ENCODE assay signal across 1 cellular context in the genomic region with DNA sequence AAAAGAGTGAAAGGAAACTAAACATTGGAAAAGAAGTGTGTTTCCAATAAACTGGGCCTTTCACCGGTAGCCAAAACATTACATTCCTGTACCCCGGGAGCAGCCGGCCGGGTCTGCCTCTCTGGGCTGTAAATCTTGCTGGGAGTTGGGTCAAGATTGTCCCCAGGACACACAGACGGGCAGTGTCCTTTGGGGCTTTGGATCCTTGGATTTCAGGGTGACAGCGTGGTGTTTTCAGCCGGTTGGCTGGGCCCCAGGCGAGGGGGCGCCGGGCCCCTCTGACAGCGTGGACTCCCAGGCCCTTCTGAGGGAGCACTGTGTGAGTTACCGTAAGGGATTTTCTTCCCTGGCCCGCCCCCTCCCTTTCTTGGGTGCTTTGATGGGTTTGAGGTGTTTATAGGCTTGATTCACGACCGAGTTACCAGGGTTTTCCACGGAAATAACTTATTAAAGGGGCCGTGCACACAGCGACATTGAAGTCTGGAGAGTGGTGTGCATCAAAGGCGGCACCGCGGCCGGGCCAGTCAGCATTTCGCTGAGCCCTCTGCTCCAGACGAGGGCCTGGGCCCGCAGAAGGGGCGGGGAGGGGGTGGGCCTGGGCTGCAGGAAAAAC.
TF ChIP-seq lines count a peak whose summit lies in the region.

No MANE protein-coding gene starts in this region.

TF ChIP-seq in HepG2, 621 proteins besides CTCF, POLR2A, EP300 and RAD21 (continued from another document):
- TF ChIP-seq, protein P1, sequence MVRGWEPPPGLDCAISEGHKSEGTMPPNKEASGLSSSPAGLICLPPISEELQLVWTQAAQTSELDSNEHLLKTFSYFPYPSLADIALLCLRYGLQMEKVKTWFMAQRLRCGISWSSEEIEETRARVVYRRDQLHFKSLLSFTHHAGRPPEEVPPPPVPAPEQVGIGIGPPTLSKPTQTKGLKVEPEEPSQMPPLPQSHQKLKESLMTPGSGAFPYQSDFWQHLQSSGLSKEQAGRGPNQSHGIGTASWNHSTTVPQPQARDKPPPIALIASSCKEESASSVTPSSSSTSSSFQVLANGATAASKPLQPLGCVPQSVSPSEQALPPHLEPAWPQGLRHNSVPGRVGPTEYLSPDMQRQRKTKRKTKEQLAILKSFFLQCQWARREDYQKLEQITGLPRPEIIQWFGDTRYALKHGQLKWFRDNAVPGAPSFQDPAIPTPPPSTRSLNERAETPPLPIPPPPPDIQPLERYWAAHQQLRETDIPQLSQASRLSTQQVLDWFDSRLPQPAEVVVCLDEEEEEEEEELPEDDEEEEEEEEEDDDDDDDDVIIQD (CRISPR knock-in tag; IDR thresholded peaks at IDR 0.05; ENCODE audit: low read depth), result no peak
- TF ChIP-seq, protein P2, sequence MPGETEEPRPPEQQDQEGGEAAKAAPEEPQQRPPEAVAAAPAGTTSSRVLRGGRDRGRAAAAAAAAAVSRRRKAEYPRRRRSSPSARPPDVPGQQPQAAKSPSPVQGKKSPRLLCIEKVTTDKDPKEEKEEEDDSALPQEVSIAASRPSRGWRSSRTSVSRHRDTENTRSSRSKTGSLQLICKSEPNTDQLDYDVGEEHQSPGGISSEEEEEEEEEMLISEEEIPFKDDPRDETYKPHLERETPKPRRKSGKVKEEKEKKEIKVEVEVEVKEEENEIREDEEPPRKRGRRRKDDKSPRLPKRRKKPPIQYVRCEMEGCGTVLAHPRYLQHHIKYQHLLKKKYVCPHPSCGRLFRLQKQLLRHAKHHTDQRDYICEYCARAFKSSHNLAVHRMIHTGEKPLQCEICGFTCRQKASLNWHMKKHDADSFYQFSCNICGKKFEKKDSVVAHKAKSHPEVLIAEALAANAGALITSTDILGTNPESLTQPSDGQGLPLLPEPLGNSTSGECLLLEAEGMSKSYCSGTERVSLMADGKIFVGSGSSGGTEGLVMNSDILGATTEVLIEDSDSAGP (CRISPR knock-in tag; IDR thresholded peaks at IDR 0.05; ENCODE audit: borderline replicate concordance), result peak; percentile 53; the same call in 1 of the 2 replicates
- TF ChIP-seq E2F2 (CRISPR knock-in tag; IDR thresholded peaks at IDR 0.05; ENCODE audit: borderline replicate concordance) (no peak), ZNF263 (CRISPR knock-in tag; IDR thresholded peaks at IDR 0.05) (peak; percentile 65; the same call in 1 of the 2 replicates), NFIC (IDR thresholded peaks at IDR 0.05; ENCODE audit: low read length) (no peak), PRDM4 (CRISPR knock-in tag; IDR thresholded peaks at IDR 0.05; ENCODE audit: borderline replicate concordance) (no peak), ZNF234 (CRISPR knock-in tag; conservative IDR thresholded peaks at IDR 0.05) (no peak), ZNF362 (CRISPR knock-in tag; IDR thresholded peaks at IDR 0.05; ENCODE audit: borderline replicate concordance) (no peak), KDM6A (CRISPR knock-in tag; IDR thresholded peaks at IDR 0.05; ENCODE audit: low read depth) (no peak), MTF1 (CRISPR knock-in tag; IDR thresholded peaks at IDR 0.05) (no peak), HDAC1 (CRISPR knock-in tag; IDR thresholded peaks at IDR 0.05) (no peak), SP1 (IDR thresholded peaks at IDR 0.05) (no peak), SP1 (CRISPR knock-in tag; IDR thresholded peaks at IDR 0.05) (no peak), ZNF670 (CRISPR knock-in tag; IDR thresholded peaks at IDR 0.05; ENCODE audit: borderline replicate concordance) (no peak), HMG20B (CRISPR knock-in tag; conservative IDR thresholded peaks at IDR 0.05) (no peak), ZNF780A (CRISPR knock-in tag; IDR thresholded peaks at IDR 0.05) (no peak), ZNF260 (CRISPR knock-in tag; IDR thresholded peaks at IDR 0.05; ENCODE audit: borderline replicate concordance, low read depth) (no peak), ETV5 (CRISPR knock-in tag; IDR thresholded peaks at IDR 0.05; ENCODE audit: borderline replicate concordance) (no peak), ZNF792 (CRISPR knock-in tag; IDR thresholded peaks at IDR 0.05) (no peak), CAMTA2 (CRISPR knock-in tag; IDR thresholded peaks at IDR 0.05; ENCODE audit: borderline replicate concordance) (no peak)
- TF ChIP-seq, protein P3, sequence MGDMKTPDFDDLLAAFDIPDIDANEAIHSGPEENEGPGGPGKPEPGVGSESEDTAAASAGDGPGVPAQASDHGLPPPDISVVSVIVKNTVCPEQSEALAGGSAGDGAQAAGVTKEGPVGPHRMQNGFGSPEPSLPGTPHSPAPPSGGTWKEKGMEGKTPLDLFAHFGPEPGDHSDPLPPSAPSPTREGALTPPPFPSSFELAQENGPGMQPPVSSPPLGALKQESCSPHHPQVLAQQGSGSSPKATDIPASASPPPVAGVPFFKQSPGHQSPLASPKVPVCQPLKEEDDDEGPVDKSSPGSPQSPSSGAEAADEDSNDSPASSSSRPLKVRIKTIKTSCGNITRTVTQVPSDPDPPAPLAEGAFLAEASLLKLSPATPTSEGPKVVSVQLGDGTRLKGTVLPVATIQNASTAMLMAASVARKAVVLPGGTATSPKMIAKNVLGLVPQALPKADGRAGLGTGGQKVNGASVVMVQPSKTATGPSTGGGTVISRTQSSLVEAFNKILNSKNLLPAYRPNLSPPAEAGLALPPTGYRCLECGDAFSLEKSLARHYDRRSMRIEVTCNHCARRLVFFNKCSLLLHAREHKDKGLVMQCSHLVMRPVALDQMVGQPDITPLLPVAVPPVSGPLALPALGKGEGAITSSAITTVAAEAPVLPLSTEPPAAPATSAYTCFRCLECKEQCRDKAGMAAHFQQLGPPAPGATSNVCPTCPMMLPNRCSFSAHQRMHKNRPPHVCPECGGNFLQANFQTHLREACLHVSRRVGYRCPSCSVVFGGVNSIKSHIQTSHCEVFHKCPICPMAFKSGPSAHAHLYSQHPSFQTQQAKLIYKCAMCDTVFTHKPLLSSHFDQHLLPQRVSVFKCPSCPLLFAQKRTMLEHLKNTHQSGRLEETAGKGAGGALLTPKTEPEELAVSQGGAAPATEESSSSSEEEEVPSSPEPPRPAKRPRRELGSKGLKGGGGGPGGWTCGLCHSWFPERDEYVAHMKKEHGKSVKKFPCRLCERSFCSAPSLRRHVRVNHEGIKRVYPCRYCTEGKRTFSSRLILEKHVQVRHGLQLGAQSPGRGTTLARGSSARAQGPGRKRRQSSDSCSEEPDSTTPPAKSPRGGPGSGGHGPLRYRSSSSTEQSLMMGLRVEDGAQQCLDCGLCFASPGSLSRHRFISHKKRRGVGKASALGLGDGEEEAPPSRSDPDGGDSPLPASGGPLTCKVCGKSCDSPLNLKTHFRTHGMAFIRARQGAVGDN (CRISPR knock-in tag; IDR thresholded peaks at IDR 0.05), result peak; percentile 46
- TF ChIP-seq, protein P4, sequence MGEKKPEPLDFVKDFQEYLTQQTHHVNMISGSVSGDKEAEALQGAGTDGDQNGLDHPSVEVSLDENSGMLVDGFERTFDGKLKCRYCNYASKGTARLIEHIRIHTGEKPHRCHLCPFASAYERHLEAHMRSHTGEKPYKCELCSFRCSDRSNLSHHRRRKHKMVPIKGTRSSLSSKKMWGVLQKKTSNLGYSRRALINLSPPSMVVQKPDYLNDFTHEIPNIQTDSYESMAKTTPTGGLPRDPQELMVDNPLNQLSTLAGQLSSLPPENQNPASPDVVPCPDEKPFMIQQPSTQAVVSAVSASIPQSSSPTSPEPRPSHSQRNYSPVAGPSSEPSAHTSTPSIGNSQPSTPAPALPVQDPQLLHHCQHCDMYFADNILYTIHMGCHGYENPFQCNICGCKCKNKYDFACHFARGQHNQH (CRISPR knock-in tag; IDR thresholded peaks at IDR 0.05), result no peak
- TF ChIP-seq, protein P5, sequence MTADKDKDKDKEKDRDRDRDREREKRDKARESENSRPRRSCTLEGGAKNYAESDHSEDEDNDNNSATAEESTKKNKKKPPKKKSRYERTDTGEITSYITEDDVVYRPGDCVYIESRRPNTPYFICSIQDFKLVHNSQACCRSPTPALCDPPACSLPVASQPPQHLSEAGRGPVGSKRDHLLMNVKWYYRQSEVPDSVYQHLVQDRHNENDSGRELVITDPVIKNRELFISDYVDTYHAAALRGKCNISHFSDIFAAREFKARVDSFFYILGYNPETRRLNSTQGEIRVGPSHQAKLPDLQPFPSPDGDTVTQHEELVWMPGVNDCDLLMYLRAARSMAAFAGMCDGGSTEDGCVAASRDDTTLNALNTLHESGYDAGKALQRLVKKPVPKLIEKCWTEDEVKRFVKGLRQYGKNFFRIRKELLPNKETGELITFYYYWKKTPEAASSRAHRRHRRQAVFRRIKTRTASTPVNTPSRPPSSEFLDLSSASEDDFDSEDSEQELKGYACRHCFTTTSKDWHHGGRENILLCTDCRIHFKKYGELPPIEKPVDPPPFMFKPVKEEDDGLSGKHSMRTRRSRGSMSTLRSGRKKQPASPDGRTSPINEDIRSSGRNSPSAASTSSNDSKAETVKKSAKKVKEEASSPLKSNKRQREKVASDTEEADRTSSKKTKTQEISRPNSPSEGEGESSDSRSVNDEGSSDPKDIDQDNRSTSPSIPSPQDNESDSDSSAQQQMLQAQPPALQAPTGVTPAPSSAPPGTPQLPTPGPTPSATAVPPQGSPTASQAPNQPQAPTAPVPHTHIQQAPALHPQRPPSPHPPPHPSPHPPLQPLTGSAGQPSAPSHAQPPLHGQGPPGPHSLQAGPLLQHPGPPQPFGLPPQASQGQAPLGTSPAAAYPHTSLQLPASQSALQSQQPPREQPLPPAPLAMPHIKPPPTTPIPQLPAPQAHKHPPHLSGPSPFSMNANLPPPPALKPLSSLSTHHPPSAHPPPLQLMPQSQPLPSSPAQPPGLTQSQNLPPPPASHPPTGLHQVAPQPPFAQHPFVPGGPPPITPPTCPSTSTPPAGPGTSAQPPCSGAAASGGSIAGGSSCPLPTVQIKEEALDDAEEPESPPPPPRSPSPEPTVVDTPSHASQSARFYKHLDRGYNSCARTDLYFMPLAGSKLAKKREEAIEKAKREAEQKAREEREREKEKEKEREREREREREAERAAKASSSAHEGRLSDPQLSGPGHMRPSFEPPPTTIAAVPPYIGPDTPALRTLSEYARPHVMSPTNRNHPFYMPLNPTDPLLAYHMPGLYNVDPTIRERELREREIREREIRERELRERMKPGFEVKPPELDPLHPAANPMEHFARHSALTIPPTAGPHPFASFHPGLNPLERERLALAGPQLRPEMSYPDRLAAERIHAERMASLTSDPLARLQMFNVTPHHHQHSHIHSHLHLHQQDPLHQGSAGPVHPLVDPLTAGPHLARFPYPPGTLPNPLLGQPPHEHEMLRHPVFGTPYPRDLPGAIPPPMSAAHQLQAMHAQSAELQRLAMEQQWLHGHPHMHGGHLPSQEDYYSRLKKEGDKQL (CRISPR knock-in tag; IDR thresholded peaks at IDR 0.05; ENCODE audit: low read depth), result no peak
